ENCODE assay signal across 13 cellular contexts in genomic region chr7:121001234-121001633, GRCh38. TPM values are rescaled to one million over a fixed set of nuclear protein-coding genes. Genes with fewer than 3 reads are reported as not detected.
"Had no signal": no experiment of that assay in that cellular context is flagged by ENCODE, and none has a peak within 500 bp of the region (broad histone marks: within the 10 kb centered on the region; RNA-seq: fewer than 3 reads in every experiment).

No MANE protein-coding gene starts in this region.

- H3K27ac Mint-ChIP-seq: activated naive CD4-positive, alpha-beta T cell treated with anti-CD3 and anti-CD28 coated beads for 36 hours; activated T-helper 1 cell treated with anti-CD3 and anti-CD28 coated beads, Interleukin-12 subunit alpha, Interleukin-12 subunit beta, Interleukin-2, Interleukin-4 antibody, amounts not matched to agents 30 ng/mL and 10 ng/mL and 1 ng/mL, durations not matched to agents 14 hours and 24 hours and 36 hours; natural killer cell treated with Interleukin-12 subunit alpha and Interleukin-12 subunit beta and Interleukin-15 and Interleukin-18, amount 100 ng/mL, for 72 hours had no signal

- H3K4me3 Mint-ChIP-seq: activated naive CD4-positive, alpha-beta T cell treated with anti-CD3 and anti-CD28 coated beads for 36 hours; activated T-helper 1 cell treated with anti-CD3 and anti-CD28 coated beads, Interleukin-12 subunit alpha, Interleukin-12 subunit beta, Interleukin-2, Interleukin-4 antibody, amounts not matched to agents 30 ng/mL and 10 ng/mL and 1 ng/mL, durations not matched to agents 14 hours and 24 hours and 36 hours; natural killer cell treated with Interleukin-12 subunit alpha and Interleukin-12 subunit beta and Interleukin-15 and Interleukin-18, amount 100 ng/mL, for 72 hours had no signal

- H3K36me3 ChIP-seq: cardiac muscle cell, suprapubic skin had no signal

- H3K9me3 Mint-ChIP-seq: activated naive CD4-positive, alpha-beta T cell treated with anti-CD3 and anti-CD28 coated beads for 36 hours; activated T-helper 1 cell treated with anti-CD3 and anti-CD28 coated beads, Interleukin-12 subunit alpha, Interleukin-12 subunit beta, Interleukin-2, Interleukin-4 antibody, amounts not matched to agents 30 ng/mL and 10 ng/mL and 1 ng/mL, durations not matched to agents 14 hours and 24 hours and 36 hours; natural killer cell treated with Interleukin-12 subunit alpha and Interleukin-12 subunit beta and Interleukin-15 and Interleukin-18, amount 100 ng/mL, for 72 hours had no signal

- H3K36me3 Mint-ChIP-seq: natural killer cell treated with Interleukin-12 subunit alpha and Interleukin-12 subunit beta and Interleukin-15 and Interleukin-18, amount 100 ng/mL, for 72 hours had no signal

- H3K4me3 ChIP-seq: cardiac muscle cell, skin epidermis, suprapubic skin had no signal

- DNase-seq: activated CD4-positive, alpha-beta T cell treated with anti-CD3 and anti-CD28 coated beads, Interleukin-2, amount 50 U/mL, for 1 hour; activated naive CD4-positive, alpha-beta T cell treated with anti-CD3 and anti-CD28 coated beads for 36 hours; left colon; stimulated activated CD4-positive, alpha-beta T cell treated with anti-CD3 and anti-CD28 coated beads, Interleukin-4, amount 100 ng/mL, for 24 hours; stimulated activated naive CD4-positive, alpha-beta T cell treated with Interleukin-2 at 50 U/mL for 16 hours; T-helper 1 cell; T1000 had no signal

- H3K9me3 ChIP-seq: suprapubic skin had no signal

- H3K27me3 ChIP-seq: cardiac muscle cell, suprapubic skin had no signal

- ATAC-seq: activated CD4-positive, CD25-positive, alpha-beta regulatory T cell treated with anti-CD3 and anti-CD28 coated beads, Interleukin-2, amount 50 U/mL, for 24 hours; left colon; natural killer cell treated with Interleukin-12 subunit alpha and Interleukin-12 subunit beta and Interleukin-15 and Interleukin-18, amount 100 ng/mL, for 72 hours had no signal

- H3K27ac ChIP-seq: cardiac muscle cell, suprapubic skin had no signal

RNA-seq across cellular contexts. Expression of gene CPED1, which starts 12.7 kb away (rescaled TPM):
- total RNA-seq: activated naive CD4-positive, alpha-beta T cell treated with anti-CD3 and anti-CD28 coated beads for 36 hours; activated T-helper 1 cell treated with anti-CD3 and anti-CD28 coated beads, Interleukin-12 subunit alpha, Interleukin-12 subunit beta, Interleukin-2, Interleukin-4 antibody, amounts not matched to agents 30 ng/mL and 10 ng/mL and 1 ng/mL, durations not matched to agents 14 hours and 24 hours and 36 hours; natural killer cell treated with Interleukin-12 subunit alpha and Interleukin-12 subunit beta and Interleukin-15 and Interleukin-18, amount 100 ng/mL, for 72 hours had no signal
